8 cellular contexts compared by ENCODE assay signal in genomic region chr15:40928351-40928974, GRCh38. TPM values are rescaled to one million over a fixed set of nuclear protein-coding genes. Genes with fewer than 3 reads are reported as not detected.
DNase-seq lines count a peak whose midpoint lies in the region; ATAC-seq, FAIRE-seq and TF ChIP-seq lines count a peak whose summit lies in the region.

No MANE protein-coding gene starts in this region.

- H3K27ac Mint-ChIP-seq in effector memory CD8-positive, alpha-beta T cell = no peak overlapping the region
- no peak overlapping the region for H3K27ac Mint-ChIP-seq in osteocyte (ENCODE audit: unreplicated experiment)

- peak overlapping the region; percentile 75 to 81 for H3K4me3 Mint-ChIP-seq in effector memory CD8-positive, alpha-beta T cell
- H3K4me3 Mint-ChIP-seq in osteocyte (ENCODE audit: unreplicated experiment) = peak overlapping the region; percentile 76

- H3K9me3 Mint-ChIP-seq in effector memory CD8-positive, alpha-beta T cell = no peaks in the 10 kb centered on the region
- H3K9me3 Mint-ChIP-seq in osteocyte (ENCODE audit: unreplicated experiment) = no peaks in the 10 kb centered on the region

- FAIRE-seq in urothelium cell line (lab: Jason Lieb, UNC) = no peak

- DNase-seq in NCI-H82 (lab: John Stamatoyannopoulos, UW) (peak; percentile 76), NCI-H82 treated with DMSO at 0.1 percent for 48 hours (lab: John Stamatoyannopoulos, UW; ENCODE audit: unreplicated experiment) (no peak), NCI-H69 (lab: John Stamatoyannopoulos, UW) (peak; percentile 97), osteocyte (ENCODE audit: extremely low spot score, unreplicated experiment) (no peak), urothelium cell line (ENCODE audit: low spot score) (no peak)
- DNase-seq in effector memory CD8-positive, alpha-beta T cell = no peak

- ATAC-seq in effector memory CD8-positive, alpha-beta T cell (replicated peaks) = peak; percentile 25
- ATAC-seq in GM18505 (IDR thresholded peaks at IDR 0.05; ENCODE audit: unreplicated experiment) (no peak), GM21360 (IDR thresholded peaks at IDR 0.05; ENCODE audit: unreplicated experiment) (no peak)

- TF ChIP-seq CTCF in osteocyte (IDR thresholded peaks at IDR 0.05) = no peak

- peaks cover 2% of the 10 kb centered on the region for H3K36me3 Mint-ChIP-seq in effector memory CD8-positive, alpha-beta T cell (ENCODE audit: insufficient read depth)
- H3K36me3 Mint-ChIP-seq in osteocyte (ENCODE audit: unreplicated experiment) = no peaks in the 10 kb centered on the region

- TF ChIP-seq POLR2A in GM18505 (IDR thresholded peaks at IDR 0.05; ENCODE audit: borderline replicate concordance, extremely low read depth, insufficient read depth, insufficient read length) = no peak

- peaks cover 58 to 90% of the 10 kb centered on the region in 2 donors for H3K27me3 Mint-ChIP-seq in effector memory CD8-positive, alpha-beta T cell
- peaks cover 62% of the 10 kb centered on the region for H3K27me3 Mint-ChIP-seq in osteocyte (ENCODE audit: unreplicated experiment)

- H3K4me1 Mint-ChIP-seq in effector memory CD8-positive, alpha-beta T cell (ENCODE audit: low read depth in 2 of 2) = peaks cover 28 to 46% of the 10 kb centered on the region in 2 donors
- peaks cover 36% of the 10 kb centered on the region for H3K4me1 Mint-ChIP-seq in osteocyte (ENCODE audit: unreplicated experiment)

RNA-seq across cellular contexts. Expression of gene DLL4, which starts 0.7 kb away (rescaled TPM):
- 0.39 and 0.54 TPM in 2 replicates for total RNA-seq in osteocyte

RNA-seq across cellular contexts. Expression of gene CHAC1, which starts 24.8 kb away (rescaled TPM):
- 33.3 and 39.3 TPM in 2 replicates for total RNA-seq in osteocyte

RNA-seq across cellular contexts. Expression of gene VPS18, which starts 34.2 kb away (rescaled TPM):
- 36.7 and 40.5 TPM in 2 replicates for total RNA-seq in osteocyte

RNA-seq across cellular contexts. Expression of gene RHOV, which starts 54.4 kb away (rescaled TPM):
- 0.34 and 0.46 TPM in 2 replicates for total RNA-seq in osteocyte

Comparison
In these comparisons a context has a peak if more than half of its experiments do, and no peak if none do; other contexts are left out.
1. DNase-seq: peak in NCI-H82 (single experiment) and NCI-H69 (single experiment); none in NCI-H82 treated with DMSO at 0.1 percent for 48 hours (single experiment), effector memory CD8-positive, alpha-beta T cell (0 of 3), osteocyte (single experiment) and urothelium cell line (single experiment).